ENCODE assay signal across 8 cellular contexts in the genomic region with DNA sequence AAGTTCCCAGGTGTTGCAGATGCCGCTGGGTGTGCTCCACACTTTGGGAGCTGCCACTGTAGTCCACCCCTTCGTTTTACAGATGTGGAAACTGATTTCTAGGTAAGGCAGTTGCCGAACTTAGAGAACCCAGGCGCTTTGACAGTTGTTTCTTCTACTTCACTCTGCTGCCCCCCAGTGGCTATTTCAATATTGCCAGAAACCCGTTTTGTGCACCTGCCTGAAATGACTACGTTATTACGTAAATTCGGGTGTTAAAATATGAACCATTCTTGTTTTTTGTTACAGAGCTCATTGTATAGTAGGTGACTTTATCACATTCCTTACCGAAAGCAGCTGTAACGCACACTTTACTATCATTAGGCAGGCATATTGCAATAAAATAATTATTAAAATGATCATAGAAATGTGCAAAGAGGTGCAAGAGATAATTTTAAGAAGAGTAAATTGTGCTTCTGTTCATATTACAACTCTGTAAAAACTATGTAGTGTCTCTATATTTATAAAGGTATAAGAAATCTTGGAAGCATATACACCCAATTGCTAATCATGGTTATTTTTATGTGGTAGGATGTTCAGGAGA. TPM values are rescaled to one million over a fixed set of nuclear protein-coding genes. Genes with fewer than 3 reads are reported as not detected.
A peak's percentile ranks its signal among the peaks of the same experiment; 100 is the strongest.
DNase-seq lines count a peak whose midpoint lies in the region; ATAC-seq and TF ChIP-seq lines count a peak whose summit lies in the region.

No MANE protein-coding gene starts in this region.

- H3K9me3 Mint-ChIP-seq in memory B cell, result no peaks in the 10 kb centered on the region

- no peak overlapping the region for H3K27ac ChIP-seq in dorsolateral prefrontal cortex

- peak overlapping the region in 5 of 59 donors; percentile 6 to 28 (median 12) for H3K4me3 ChIP-seq in dorsolateral prefrontal cortex

- DNase-seq in AML-193 (lab: John Stamatoyannopoulos, UW), result peak; percentile 49 to 76
- peak; percentile 46 for DNase-seq in HCEC 1CT
- DNase-seq in NCI-H774 (lab: John Stamatoyannopoulos, UW), result peak; percentile 59
- DNase-seq in activated CD4-positive, alpha-beta T cell treated with anti-CD3 and anti-CD28 coated beads, Interleukin-2, amount 50 U/mL, for 48 hours, result peak; percentile 89 to 92
- peak; percentile 51 to 85 (median 64) for DNase-seq in dorsolateral prefrontal cortex
- DNase-seq in memory B cell (ENCODE audit: low spot score in 2 of 2), result peak; percentile 88 to 89
- DNase-seq in stimulated activated CD8-positive, alpha-beta memory T cell treated with anti-CD3 and anti-CD28 coated beads, Interleukin-15, amount 100 ng/mL, for 4 hours (ENCODE audit: low read depth in 2 of 2), result peak; percentile 35 to 68

- TF ChIP-seq CTCF in dorsolateral prefrontal cortex (IDR thresholded peaks at IDR 0.05 in 54 of 56, conservative IDR thresholded peaks at IDR 0.05 in 2 of 56; ENCODE audit: low read depth in 1 of 56, partially characterized antibody in 56 of 56), result peak; percentile 74 to 93 (median 84)

- H3K27me3 Mint-ChIP-seq in memory B cell, result peaks cover 7% of the 10 kb centered on the region

- no peaks in the 10 kb centered on the region for H3K27me3 ChIP-seq in dorsolateral prefrontal cortex

- no peaks in the 10 kb centered on the region for H3K36me3 Mint-ChIP-seq in memory B cell

- H3K27ac Mint-ChIP-seq in memory B cell, result no peak overlapping the region

- intact Hi-C loops in dorsolateral prefrontal cortex (cut with DNase I), result loop anchor here (2.0 to 5.0 kb wide), 3 partner anchors 46 to 124 kb away; a partner anchor contains a TSS

- ATAC-seq in memory B cell (ENCODE audit: low read depth) (peak; percentile 61), GM18511 (IDR thresholded peaks at IDR 0.05; ENCODE audit: unreplicated experiment) (no peak)

- H3K4me3 Mint-ChIP-seq in memory B cell, result no peak overlapping the region

- H3K4me1 Mint-ChIP-seq in memory B cell, result peaks cover 9% of the 10 kb centered on the region

RNA-seq across cellular contexts. Expression of a gene that starts 44.9 kb away (rescaled TPM):
- 1 to 10 TPM in 84 of 120 experiments, under 1 TPM in 36; 0.30 to 2.7 (median 1.2) TPM for total RNA-seq in dorsolateral prefrontal cortex

RNA-seq across cellular contexts. Expression of a gene that starts 56.2 kb away (rescaled TPM):
- total RNA-seq in dorsolateral prefrontal cortex, result 1 to 10 TPM in 114 of 120 experiments, under 1 TPM in 6; 0.21 to 9.6 (median 2.9) TPM
